In genomic region chr16:29613307-29614057, GRCh38 we compare ENCODE assay signal across 8 cellular contexts. TPM values are rescaled to one million over a fixed set of nuclear protein-coding genes. Genes with fewer than 3 reads are reported as not detected.
A peak's percentile ranks its signal among the peaks of the same experiment; 100 is the strongest.
DNase-seq lines count a peak whose midpoint lies in the region; ATAC-seq and TF ChIP-seq lines count a peak whose summit lies in the region.
"Not testable (repeated sequence)": the region's sequence is repeated elsewhere in the genome, so short reads cannot be mapped to it uniquely, and the experiment has no call there.

No MANE protein-coding gene starts in this region.

- TF ChIP-seq POLR2A in erythroblast (IDR thresholded peaks at IDR 0.05; ENCODE audit: low read length): peak; percentile 84

- CTCF ChIA-PET in CD8-positive, alpha-beta memory T cell (lab: Charles Lee): not testable (repeated sequence)

- H3K27me3 Mint-ChIP-seq in CD8-positive, alpha-beta memory T cell; activated T-cell treated with anti-CD3 and anti-CD28 coated beads, Interleukin-2, amount 50 U/mL, for 4 hours (ENCODE audit: low read depth): not testable (repeated sequence)

- H3K27ac Mint-ChIP-seq in CD8-positive, alpha-beta memory T cell: peak overlapping the region; percentile 82 to 96 (median 92)

- not testable (repeated sequence) for H3K9me3 Mint-ChIP-seq in CD8-positive, alpha-beta memory T cell; activated T-cell treated with anti-CD3 and anti-CD28 coated beads, Interleukin-2, amount 50 U/mL, for 4 hours

- peak; percentile 37 for ATAC-seq in GM21528 (IDR thresholded peaks at IDR 0.05; ENCODE audit: low FRiP score, unreplicated experiment)
- ATAC-seq in activated T-cell treated with anti-CD3 and anti-CD28 coated beads, Interleukin-2, amount 50 U/mL, for 4 hours: peak; percentile 60 to 65

- H3K4me3 Mint-ChIP-seq in CD8-positive, alpha-beta memory T cell: peak overlapping the region; percentile 87 to 92 (median 91)
- H3K4me3 Mint-ChIP-seq in activated T-cell treated with anti-CD3 and anti-CD28 coated beads, Interleukin-2, amount 50 U/mL, for 4 hours: peak overlapping the region; percentile 95

- not testable (repeated sequence) for H3K9me3 ChIP-seq in CD8-positive, alpha-beta memory T cell (ENCODE audit: low read length); mononuclear cell (ENCODE audit: low read depth, low read length)

- H3K27me3 ChIP-seq in CD8-positive, alpha-beta memory T cell (ENCODE audit: insufficient read depth, low read length, poor library complexity, severe bottlenecking); mononuclear cell (ENCODE audit: insufficient read depth, low read length): not testable (repeated sequence)

- POLR2A ChIA-PET in CD8-positive, alpha-beta memory T cell (lab: Charles Lee): interaction anchor here (0.7 to 2.5 kb wide), 2 partner anchors 18 to 625 kb away, joined by 3 to 11 read pairs; no protein-coding TSS in a partner anchor

- peak; percentile 85 to 90 (median 86) for DNase-seq in CD8-positive, alpha-beta memory T cell
- DNase-seq in Kasumi-1 (lab: John Stamatoyannopoulos, UW) (peak; percentile 35 to 45), RPMI7951 (ENCODE audit: low read depth) (peak; percentile 75), erythroblast (lab: John Stamatoyannopoulos, UW) (peak; percentile 91 to 96)
- DNase-seq in activated T-cell treated with anti-CD3 and anti-CD28 coated beads, Interleukin-2, amount 50 U/mL, for 4 hours: peak; percentile 95
- DNase-seq in stimulated activated CD8-positive, alpha-beta memory T cell treated with anti-CD3 and anti-CD28 coated beads, Interleukin-15, amount 100 ng/mL, for 1 hour (ENCODE audit: low read depth): peak; percentile 80

- H3K4me1 ChIP-seq in CD8-positive, alpha-beta memory T cell (ENCODE audit: insufficient read depth, low read length): not testable (repeated sequence)
- H3K4me1 ChIP-seq in mononuclear cell (ENCODE audit: insufficient read depth, low read length): peaks cover 21% of the 10 kb centered on the region

- H3K4me3 ChIP-seq in CD8-positive, alpha-beta memory T cell (ENCODE audit: low read length): peak overlapping the region; percentile 71
- H3K4me3 ChIP-seq in mononuclear cell (ENCODE audit: low read length): peak overlapping the region; percentile 45

- peak overlapping the region; percentile 65 for H3K27ac ChIP-seq in CD8-positive, alpha-beta memory T cell (ENCODE audit: low read depth, low read length)

- peaks cover 0 to 11% (median 0%) of the 10 kb centered on the region in 3 donors for H3K36me3 Mint-ChIP-seq in CD8-positive, alpha-beta memory T cell
- not testable (repeated sequence) for H3K36me3 Mint-ChIP-seq in activated T-cell treated with anti-CD3 and anti-CD28 coated beads, Interleukin-2, amount 50 U/mL, for 4 hours (ENCODE audit: insufficient read depth)

- not testable (repeated sequence) for H3K36me3 ChIP-seq in CD8-positive, alpha-beta memory T cell (ENCODE audit: insufficient read depth, low read length)

- H3K4me1 Mint-ChIP-seq in CD8-positive, alpha-beta memory T cell: peaks cover 19 to 21% (median 20%) of the 10 kb centered on the region in 3 donors
- H3K4me1 Mint-ChIP-seq in activated T-cell treated with anti-CD3 and anti-CD28 coated beads, Interleukin-2, amount 50 U/mL, for 4 hours (ENCODE audit: low read depth): not testable (repeated sequence)

RNA-seq across cellular contexts. Expression of gene SPN, which starts 49.6 kb away (rescaled TPM):
- total RNA-seq in CD8-positive, alpha-beta memory T cell: 100 to 1,000 TPM; 136 to 144 TPM
- 255 TPM for polyA plus RNA-seq in CD8-positive, alpha-beta memory T cell
- total RNA-seq in RPMI7951 (2014; rRNA removed; shearing (Covaris generic)): 0.20 TPM in 1 of 2 replicates, not detected in the other
- total RNA-seq in activated T-cell treated with anti-CD3 and anti-CD28 coated beads, Interleukin-2, amount 50 U/mL, for 4 hours: 10 to 100 TPM; 37.5 to 41.0 (median 39.9) TPM
- 29.7 TPM for total RNA-seq in mononuclear cell

Comparison
In these comparisons a context has a peak if more than half of its experiments do, and no peak if none do; other contexts are left out.
1. Peak in every context shown above with its lines: DNase-seq, ATAC-seq, H3K4me3 ChIP-seq and H3K27ac ChIP-seq.
2. DNase-seq: peak in every context shown above with its lines; median percentile 95 in activated T-cell treated with anti-CD3 and anti-CD28 coated beads, Interleukin-2, amount 50 U/mL, for 4 hours; 94 in erythroblast; 86 in CD8-positive, alpha-beta memory T cell; 80 in stimulated activated CD8-positive, alpha-beta memory T cell treated with anti-CD3 and anti-CD28 coated beads, Interleukin-15, amount 100 ng/mL, for 1 hour; 75 in RPMI7951; 40 in Kasumi-1.
3. RNA of gene SPN, which starts 49.6 kb away (total RNA-seq): 136 to 144 TPM in CD8-positive, alpha-beta memory T cell, 37.5 to 41.0 TPM in activated T-cell treated with anti-CD3 and anti-CD28 coated beads, Interleukin-2, amount 50 U/mL, for 4 hours and 29.7 TPM in mononuclear cell (single experiment); 0.20 TPM in RPMI7951; every median in the first group is over 10 times any median in the second.